ENCODE assay signal across 1 cellular context in the genomic region with DNA sequence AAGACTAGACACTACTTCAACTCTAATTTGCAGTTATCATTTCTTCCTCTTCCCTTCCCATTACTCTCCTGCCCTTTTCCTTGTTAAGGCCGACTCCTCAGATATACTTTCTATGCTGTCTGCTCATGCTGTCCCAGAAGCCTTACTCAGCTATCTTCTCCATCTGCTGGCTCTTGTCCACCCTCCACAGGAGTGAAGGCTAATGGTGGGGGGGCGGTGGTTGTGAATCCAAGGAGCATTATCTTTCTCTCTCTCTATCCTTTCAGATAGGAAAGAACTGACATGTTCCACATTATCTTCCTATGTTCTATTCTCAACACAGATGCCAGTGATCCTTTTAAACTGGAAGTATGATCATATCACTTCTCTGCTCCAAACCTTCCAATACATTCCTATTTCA.
TF ChIP-seq lines count a peak whose summit lies in the region.

No MANE protein-coding gene starts in this region.

TF ChIP-seq in GM23338, 12 proteins besides CTCF, POLR2A, EP300 and RAD21 (continued from another document):
- TF ChIP-seq, protein P1, sequence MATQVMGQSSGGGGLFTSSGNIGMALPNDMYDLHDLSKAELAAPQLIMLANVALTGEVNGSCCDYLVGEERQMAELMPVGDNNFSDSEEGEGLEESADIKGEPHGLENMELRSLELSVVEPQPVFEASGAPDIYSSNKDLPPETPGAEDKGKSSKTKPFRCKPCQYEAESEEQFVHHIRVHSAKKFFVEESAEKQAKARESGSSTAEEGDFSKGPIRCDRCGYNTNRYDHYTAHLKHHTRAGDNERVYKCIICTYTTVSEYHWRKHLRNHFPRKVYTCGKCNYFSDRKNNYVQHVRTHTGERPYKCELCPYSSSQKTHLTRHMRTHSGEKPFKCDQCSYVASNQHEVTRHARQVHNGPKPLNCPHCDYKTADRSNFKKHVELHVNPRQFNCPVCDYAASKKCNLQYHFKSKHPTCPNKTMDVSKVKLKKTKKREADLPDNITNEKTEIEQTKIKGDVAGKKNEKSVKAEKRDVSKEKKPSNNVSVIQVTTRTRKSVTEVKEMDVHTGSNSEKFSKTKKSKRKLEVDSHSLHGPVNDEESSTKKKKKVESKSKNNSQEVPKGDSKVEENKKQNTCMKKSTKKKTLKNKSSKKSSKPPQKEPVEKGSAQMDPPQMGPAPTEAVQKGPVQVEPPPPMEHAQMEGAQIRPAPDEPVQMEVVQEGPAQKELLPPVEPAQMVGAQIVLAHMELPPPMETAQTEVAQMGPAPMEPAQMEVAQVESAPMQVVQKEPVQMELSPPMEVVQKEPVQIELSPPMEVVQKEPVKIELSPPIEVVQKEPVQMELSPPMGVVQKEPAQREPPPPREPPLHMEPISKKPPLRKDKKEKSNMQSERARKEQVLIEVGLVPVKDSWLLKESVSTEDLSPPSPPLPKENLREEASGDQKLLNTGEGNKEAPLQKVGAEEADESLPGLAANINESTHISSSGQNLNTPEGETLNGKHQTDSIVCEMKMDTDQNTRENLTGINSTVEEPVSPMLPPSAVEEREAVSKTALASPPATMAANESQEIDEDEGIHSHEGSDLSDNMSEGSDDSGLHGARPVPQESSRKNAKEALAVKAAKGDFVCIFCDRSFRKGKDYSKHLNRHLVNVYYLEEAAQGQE (IDR thresholded peaks at IDR 0.05; ENCODE audit: unreplicated experiment) = no peak
- TF ChIP-seq ZNF114 (CRISPR knock-in tag; IDR thresholded peaks at IDR 0.05) = no peak
